ENCODE assay signal across 19 cellular contexts in genomic region chr10:98610301-98610700, GRCh38.
"Had no signal": no experiment of that assay in that cellular context is flagged by ENCODE, and none has a peak within 500 bp of the region (broad histone marks: within the 10 kb centered on the region; RNA-seq: fewer than 3 reads in every experiment).

No MANE protein-coding gene starts in this region.

- H3K36me3 Mint-ChIP-seq: activated naive CD4-positive, alpha-beta T cell treated with anti-CD3 and anti-CD28 coated beads, Interleukin-2, amount 10 ng/mL, durations not matched to agents 7 days and 5 days; memory B cell; stimulated activated memory B cell treated with anti-CD40 and anti-IgM and Interleukin-4, amounts not matched to agents 10 μg/mL and 1 μg/mL and 100 μg/mL, for 72 hours had no signal

- H3K9me3 ChIP-seq: adrenal gland, esophagus squamous epithelium, gastrocnemius medialis, heart right ventricle, left lung, tibial nerve had no signal

- H3K9ac ChIP-seq: parathyroid adenoma had no signal

- H3K4me3 Mint-ChIP-seq: activated CD4-positive, alpha-beta T cell treated with anti-CD3 and anti-CD28 coated beads, Interleukin-2, amount 10 ng/mL, durations not matched to agents 7 days and 5 days; activated naive CD4-positive, alpha-beta T cell treated with anti-CD3 and anti-CD28 coated beads, Interleukin-2, amount 10 ng/mL, durations not matched to agents 7 days and 5 days; memory B cell; stimulated activated memory B cell treated with anti-CD40 and anti-IgM and Interleukin-4, amounts not matched to agents 10 μg/mL and 1 μg/mL and 100 μg/mL, for 72 hours; T-helper 17 cell had no signal

- H3K36me3 ChIP-seq: adrenal gland, brain microvascular endothelial cell, esophagus squamous epithelium, gastrocnemius medialis, heart right ventricle, left lung, tibial nerve had no signal

- H2AFZ ChIP-seq: parathyroid adenoma had no signal

- ATAC-seq: gastrocnemius medialis; left lung; stimulated activated memory B cell treated with anti-CD40 and anti-IgM and Interleukin-4, amounts not matched to agents 10 μg/mL and 1 μg/mL and 100 μg/mL, for 72 hours; T-helper 17 cell had no signal

- H3K4me1 ChIP-seq: adrenal gland, esophagus squamous epithelium, left lung, parathyroid adenoma had no signal

- H3K27ac ChIP-seq: adrenal gland, brain microvascular endothelial cell, esophagus squamous epithelium, gastrocnemius medialis, heart right ventricle, left lung, parathyroid adenoma, tibial nerve had no signal

- H3K27ac Mint-ChIP-seq: activated CD4-positive, alpha-beta T cell treated with anti-CD3 and anti-CD28 coated beads, Interleukin-2, amount 10 ng/mL, durations not matched to agents 7 days and 5 days; activated naive CD4-positive, alpha-beta T cell treated with anti-CD3 and anti-CD28 coated beads, Interleukin-2, amount 10 ng/mL, durations not matched to agents 7 days and 5 days; activated T-helper 2 cell treated with anti-CD3 and anti-CD28 coated beads, Interferon-gamma antibody, Interleukin-2, Interleukin-4, amounts not matched to agents 10 μg/mL and 5 μg/mL and 100 μg/mL, durations not matched to agents 14 hours and 24 hours and 36 hours; memory B cell; stimulated activated memory B cell treated with anti-CD40 and anti-IgM and Interleukin-4, amounts not matched to agents 10 μg/mL and 1 μg/mL and 100 μg/mL, for 72 hours; T-helper 17 cell had no signal

- H3K4me3 ChIP-seq: adrenal gland, dorsolateral prefrontal cortex, esophagus squamous epithelium, gastrocnemius medialis, heart right ventricle, left lung, tibial nerve had no signal

- H3K4me1 Mint-ChIP-seq: activated CD4-positive, alpha-beta T cell treated with anti-CD3 and anti-CD28 coated beads, Interleukin-2, amount 10 ng/mL, durations not matched to agents 7 days and 5 days; activated naive CD4-positive, alpha-beta T cell treated with anti-CD3 and anti-CD28 coated beads, Interleukin-2, amount 10 ng/mL, durations not matched to agents 7 days and 5 days; stimulated activated memory B cell treated with anti-CD40 and anti-IgM and Interleukin-4, amounts not matched to agents 10 μg/mL and 1 μg/mL and 100 μg/mL, for 72 hours; T-helper 17 cell had no signal

- DNase-seq: activated CD4-positive, alpha-beta T cell treated with anti-CD3 and anti-CD28 coated beads, Interleukin-2, amount 10 ng/mL, durations not matched to agents 7 days and 5 days; activated CD4-positive, CD25-positive, alpha-beta regulatory T cell; activated naive CD4-positive, alpha-beta T cell treated with anti-CD3 and anti-CD28 coated beads, Interleukin-2, amount 10 ng/mL, durations not matched to agents 7 days and 5 days; activated T-cell treated with anti-CD3 and anti-CD28 coated beads for 4 hours; adrenal gland; brain microvascular endothelial cell; esophagus squamous epithelium; islet precursor cell; left lung; small intestine; T-helper 17 cell had no signal

- H3K9me3 Mint-ChIP-seq: activated CD4-positive, alpha-beta T cell treated with anti-CD3 and anti-CD28 coated beads, Interleukin-2, amount 10 ng/mL, durations not matched to agents 7 days and 5 days; activated naive CD4-positive, alpha-beta T cell treated with anti-CD3 and anti-CD28 coated beads, Interleukin-2, amount 10 ng/mL, durations not matched to agents 7 days and 5 days; activated T-helper 2 cell treated with anti-CD3 and anti-CD28 coated beads, Interferon-gamma antibody, Interleukin-2, Interleukin-4, amounts not matched to agents 10 μg/mL and 5 μg/mL and 100 μg/mL, durations not matched to agents 14 hours and 24 hours and 36 hours; memory B cell; stimulated activated memory B cell treated with anti-CD40 and anti-IgM and Interleukin-4, amounts not matched to agents 10 μg/mL and 1 μg/mL and 100 μg/mL, for 72 hours had no signal

- H3K27me3 ChIP-seq: brain microvascular endothelial cell, gastrocnemius medialis had no signal

- H3K79me2 ChIP-seq: parathyroid adenoma had no signal
